In genomic region chr3:129795596-129795995, GRCh38 we compare ENCODE assay signal across 11 cellular contexts.
DNase-seq lines count a peak whose midpoint lies in the region; ATAC-seq and TF ChIP-seq lines count a peak whose summit lies in the region.
"Had no signal": no experiment of that assay in that cellular context is flagged by ENCODE, and none has a peak within 500 bp of the region (broad histone marks: within the 10 kb centered on the region; RNA-seq: fewer than 3 reads in every experiment).

No MANE protein-coding gene starts in this region.

- no peaks in the 10 kb centered on the region for H3K27me3 ChIP-seq in breast epithelium
- no peaks in the 10 kb centered on the region for H3K27me3 ChIP-seq in iPS-20b (ENCODE audit: insufficient read depth, low read length)
- no peaks in the 10 kb centered on the region for H3K27me3 ChIP-seq in upper lobe of right lung

- H3K4me1 ChIP-seq in breast epithelium = peaks cover 0 to 13% of the 10 kb centered on the region in 2 donors
- peaks cover 27% of the 10 kb centered on the region; the same call in 1 of the 2 replicates for H3K4me1 ChIP-seq in iPS-20b (ENCODE audit: insufficient read depth, low read length)
- peaks cover 23% of the 10 kb centered on the region for H3K4me1 ChIP-seq in upper lobe of right lung

- H3K4me3 Mint-ChIP-seq in MCF 10A (ENCODE audit: unreplicated experiment) = peak overlapping the region; percentile 70
- H3K4me3 Mint-ChIP-seq: activated B cell treated with CpG ODN at 0.5 μM for 24 hours; activated T-cell treated with anti-CD3 and anti-CD28 coated beads, Interleukin-2, amount 50 U/mL, for 24 hours had no signal

- no peak for TF ChIP-seq POLR2A in breast epithelium (IDR thresholded peaks at IDR 0.05)

- H3K27me3 Mint-ChIP-seq in MCF 10A (ENCODE audit: insufficient read depth, unreplicated experiment) = no peaks in the 10 kb centered on the region
- H3K27me3 Mint-ChIP-seq: activated B cell treated with CpG ODN at 0.5 μM for 24 hours; activated T-cell treated with anti-CD3 and anti-CD28 coated beads, Interleukin-2, amount 50 U/mL, for 24 hours had no signal

- H3K9me3 ChIP-seq in breast epithelium (no peaks in the 10 kb centered on the region), iPS-20b (ENCODE audit: insufficient read depth, low read depth, low read length) (no peaks in the 10 kb centered on the region), upper lobe of right lung (no peaks in the 10 kb centered on the region)

- no peak overlapping the region for H3K4me3 ChIP-seq in breast epithelium
- peak overlapping the region; percentile 59; the same call in 1 of the 2 replicates for H3K4me3 ChIP-seq in iPS-20b (ENCODE audit: low read length)
- no peak overlapping the region for H3K4me3 ChIP-seq in upper lobe of right lung

- H3K27ac Mint-ChIP-seq in MCF 10A (ENCODE audit: low read depth, unreplicated experiment) = peak overlapping the region; percentile 82
- H3K27ac Mint-ChIP-seq: activated B cell treated with CpG ODN at 0.5 μM for 24 hours; activated T-cell treated with anti-CD3 and anti-CD28 coated beads, Interleukin-2, amount 50 U/mL, for 24 hours had no signal

- H3K27ac ChIP-seq in breast epithelium (peak overlapping the region in 1 of 2 donors; percentile 83), iPS-20b (ENCODE audit: low read length) (no peak overlapping the region), upper lobe of right lung (peak overlapping the region; percentile 56)

- no TSS peak for BruUV-seq in MCF 10A (replicated peaks; lab: Mats Ljungman, UMichigan)

- POLR2A ChIA-PET in MCF 10A (lab: Yijun Ruan, JAX) = interaction anchor here (0.9 to 2.7 kb wide), 8 partner anchors 13 to 309 kb away, joined by 3 to 39 read pairs (median 6); no protein-coding TSS in a partner anchor

- H3K36me3 Mint-ChIP-seq in MCF 10A (ENCODE audit: insufficient read depth, unreplicated experiment) = no peaks in the 10 kb centered on the region

- DNase-seq in MCF 10A (ENCODE audit: unreplicated experiment) = peak; percentile 79
- DNase-seq in breast epithelium (ENCODE audit: low spot score in 2 of 2) = no peak
- peak; percentile 49 for DNase-seq in amniotic epithelial cell (ENCODE audit: low read depth)
- no peak for DNase-seq in upper lobe of right lung
- DNase-seq in NCI-H2227 (lab: John Stamatoyannopoulos, UW; ENCODE audit: unreplicated experiment) = no peak
- DNase-seq in NCI-H2196 treated with DMSO at 0.1 percent for 48 hours (lab: John Stamatoyannopoulos, UW; ENCODE audit: unreplicated experiment) = no peak
- DNase-seq: activated B cell treated with CpG ODN at 0.5 μM for 24 hours; activated T-cell treated with anti-CD3 and anti-CD28 coated beads, Interleukin-2, amount 50 U/mL, for 24 hours; stimulated activated CD4-positive, alpha-beta T cell treated with anti-CD3 and anti-CD28 coated beads, Interleukin-4, amount 100 ng/mL, for 4 hours had no signal

- intact Hi-C loops in MCF 10A (cut with micrococcal nuclease) = loop anchor here (1.0 to 10.0 kb wide), 2 partner anchors 71 to 144 kb away; no protein-coding TSS in a partner anchor
- intact Hi-C loops in breast epithelium (cut with DNase I; ENCODE audit: low total_unique reads) = no loop called here
- intact Hi-C loops in upper lobe of right lung (cut with DNase I) = no loop called here

- ATAC-seq in upper lobe of right lung = no peak
- no peak for ATAC-seq in GM21786 (IDR thresholded peaks at IDR 0.05; ENCODE audit: unreplicated experiment)

- H3K36me3 ChIP-seq in breast epithelium (no peaks in the 10 kb centered on the region), iPS-20b (ENCODE audit: insufficient read depth, low read depth, low read length) (no peaks in the 10 kb centered on the region), upper lobe of right lung (no peaks in the 10 kb centered on the region)

- TF ChIP-seq CTCF in MCF 10A (IDR thresholded peaks at IDR 0.05; ENCODE audit: unreplicated experiment) = no peak
- TF ChIP-seq CTCF in breast epithelium (IDR thresholded peaks at IDR 0.05) = no peak
- TF ChIP-seq CTCF in upper lobe of right lung (IDR thresholded peaks at IDR 0.05) = no peak

- H3K9me3 Mint-ChIP-seq in MCF 10A (ENCODE audit: unreplicated experiment) = no peaks in the 10 kb centered on the region
- H3K9me3 Mint-ChIP-seq: activated B cell treated with CpG ODN at 0.5 μM for 24 hours; activated T-cell treated with anti-CD3 and anti-CD28 coated beads, Interleukin-2, amount 50 U/mL, for 24 hours had no signal

- no peak overlapping the region; the same call in 1 of the 2 replicates for H3K9ac ChIP-seq in iPS-20b (ENCODE audit: low read depth, low read length)

- H3K4me1 Mint-ChIP-seq in MCF 10A (ENCODE audit: insufficient read depth, unreplicated experiment) = peaks cover 33% of the 10 kb centered on the region

- CTCF ChIA-PET in MCF 10A (lab: Yijun Ruan, JAX) = interaction anchor here (2.4 kb wide), 1 partner anchor 15 kb away, joined by 9 read pairs; no protein-coding TSS in a partner anchor

Comparison
In these comparisons a context has a peak if more than half of its experiments do, and no peak if none do; other contexts are left out.
1. DNase-seq: peak in MCF 10A (single experiment) and amniotic epithelial cell (single experiment); none in breast epithelium (0 of 2), upper lobe of right lung (single experiment), NCI-H2227 (single experiment) and NCI-H2196 treated with DMSO at 0.1 percent for 48 hours (single experiment).